In genomic region chr3:107689355-107689754, GRCh38 we compare ENCODE assay signal across 21 cellular contexts.
"Had no signal": no experiment of that assay in that cellular context is flagged by ENCODE, and none has a peak within 500 bp of the region (broad histone marks: within the 10 kb centered on the region; RNA-seq: fewer than 3 reads in every experiment).

No MANE protein-coding gene starts in this region.

- H3K36me3 Mint-ChIP-seq: activated naive CD8-positive, alpha-beta T cell treated with anti-CD3 and anti-CD28 coated beads for 36 hours; naive thymus-derived CD4-positive, alpha-beta T cell; stimulated activated memory B cell treated with anti-CD40 and anti-IgM and Interleukin-4, amounts not matched to agents 10 μg/mL and 1 μg/mL and 100 μg/mL, for 72 hours; type B pancreatic cell had no signal

- H3K27ac Mint-ChIP-seq: activated CD4-positive, alpha-beta T cell treated with anti-CD3 and anti-CD28 coated beads for 36 hours; activated naive CD8-positive, alpha-beta T cell treated with anti-CD3 and anti-CD28 coated beads for 36 hours; activated T-helper 1 cell treated with anti-CD3 and anti-CD28 coated beads, Interleukin-12 subunit alpha, Interleukin-12 subunit beta, Interleukin-2, Interleukin-4 antibody, amounts not matched to agents 30 ng/mL and 10 ng/mL and 1 ng/mL, durations not matched to agents 14 hours and 24 hours and 36 hours; effector memory CD8-positive, alpha-beta T cell; memory B cell; stimulated activated memory B cell treated with anti-CD40 and anti-IgM and Interleukin-4, amounts not matched to agents 10 μg/mL and 1 μg/mL and 100 μg/mL, for 72 hours; T-helper 2 cell treated with Interferon-gamma antibody and Interleukin-4, amounts not matched to agents 5 μg/mL and 100 μg/mL, for 36 hours; type B pancreatic cell had no signal

- H3K27me3 ChIP-seq: ovary, testis had no signal

- H3K27me3 Mint-ChIP-seq: activated CD4-positive, alpha-beta T cell treated with anti-CD3 and anti-CD28 coated beads for 36 hours; activated naive CD8-positive, alpha-beta T cell treated with anti-CD3 and anti-CD28 coated beads for 36 hours; effector memory CD8-positive, alpha-beta T cell; memory B cell; naive thymus-derived CD4-positive, alpha-beta T cell; stimulated activated memory B cell treated with anti-CD40 and anti-IgM and Interleukin-4, amounts not matched to agents 10 μg/mL and 1 μg/mL and 100 μg/mL, for 72 hours; type B pancreatic cell had no signal

- H3K9me3 Mint-ChIP-seq: activated T-helper 1 cell treated with anti-CD3 and anti-CD28 coated beads, Interleukin-12 subunit alpha, Interleukin-12 subunit beta, Interleukin-2, Interleukin-4 antibody, amounts not matched to agents 30 ng/mL and 10 ng/mL and 1 ng/mL, durations not matched to agents 14 hours and 24 hours and 36 hours; effector memory CD8-positive, alpha-beta T cell; memory B cell; stimulated activated memory B cell treated with anti-CD40 and anti-IgM and Interleukin-4, amounts not matched to agents 10 μg/mL and 1 μg/mL and 100 μg/mL, for 72 hours; T-helper 2 cell treated with Interferon-gamma antibody and Interleukin-4, amounts not matched to agents 5 μg/mL and 100 μg/mL, for 36 hours; type B pancreatic cell had no signal

- H3K4me3 ChIP-seq: ovary, smooth muscle cell, testis had no signal

- ATAC-seq: activated CD4-positive, alpha-beta T cell treated with anti-CD3 and anti-CD28 coated beads for 36 hours; effector memory CD8-positive, alpha-beta T cell; left ventricle myocardium superior; naive thymus-derived CD4-positive, alpha-beta T cell; sciatic nerve; stimulated activated memory B cell treated with anti-CD40 and anti-IgM and Interleukin-4, amounts not matched to agents 10 μg/mL and 1 μg/mL and 100 μg/mL, for 72 hours had no signal

- H3K4me3 Mint-ChIP-seq: activated CD4-positive, alpha-beta T cell treated with anti-CD3 and anti-CD28 coated beads for 36 hours; activated naive CD8-positive, alpha-beta T cell treated with anti-CD3 and anti-CD28 coated beads for 36 hours; activated T-helper 1 cell treated with anti-CD3 and anti-CD28 coated beads, Interleukin-12 subunit alpha, Interleukin-12 subunit beta, Interleukin-2, Interleukin-4 antibody, amounts not matched to agents 30 ng/mL and 10 ng/mL and 1 ng/mL, durations not matched to agents 14 hours and 24 hours and 36 hours; effector memory CD8-positive, alpha-beta T cell; memory B cell; naive thymus-derived CD4-positive, alpha-beta T cell; stimulated activated memory B cell treated with anti-CD40 and anti-IgM and Interleukin-4, amounts not matched to agents 10 μg/mL and 1 μg/mL and 100 μg/mL, for 72 hours; T-helper 2 cell treated with Interferon-gamma antibody and Interleukin-4, amounts not matched to agents 5 μg/mL and 100 μg/mL, for 36 hours; type B pancreatic cell had no signal

- H3K36me3 ChIP-seq: ovary had no signal

- H3K9me3 ChIP-seq: ovary, testis had no signal

- DNase-seq: activated CD4-positive, alpha-beta T cell treated with anti-CD3 and anti-CD28 coated beads for 36 hours; activated CD4-positive, alpha-beta T cell treated with anti-CD3 and anti-CD28 coated beads, Interleukin-2, amount 50 U/mL, for 48 hours; activated naive CD4-positive, alpha-beta T cell; activated naive CD8-positive, alpha-beta T cell treated with anti-CD3 and anti-CD28 coated beads for 36 hours; activated T-cell treated with anti-CD3 and anti-CD28 coated beads for 4 hours; amygdala; caudate nucleus; effector memory CD8-positive, alpha-beta T cell; kidney glomerular epithelial cell; left ventricle myocardium superior; naive thymus-derived CD4-positive, alpha-beta T cell; ovary; stimulated activated CD4-positive, alpha-beta T cell treated with anti-CD3 and anti-CD28 coated beads, Interleukin-4, amount 100 ng/mL, for 4 hours; testis had no signal

- H3K27ac ChIP-seq: ovary, testis had no signal
